In the genomic region with DNA sequence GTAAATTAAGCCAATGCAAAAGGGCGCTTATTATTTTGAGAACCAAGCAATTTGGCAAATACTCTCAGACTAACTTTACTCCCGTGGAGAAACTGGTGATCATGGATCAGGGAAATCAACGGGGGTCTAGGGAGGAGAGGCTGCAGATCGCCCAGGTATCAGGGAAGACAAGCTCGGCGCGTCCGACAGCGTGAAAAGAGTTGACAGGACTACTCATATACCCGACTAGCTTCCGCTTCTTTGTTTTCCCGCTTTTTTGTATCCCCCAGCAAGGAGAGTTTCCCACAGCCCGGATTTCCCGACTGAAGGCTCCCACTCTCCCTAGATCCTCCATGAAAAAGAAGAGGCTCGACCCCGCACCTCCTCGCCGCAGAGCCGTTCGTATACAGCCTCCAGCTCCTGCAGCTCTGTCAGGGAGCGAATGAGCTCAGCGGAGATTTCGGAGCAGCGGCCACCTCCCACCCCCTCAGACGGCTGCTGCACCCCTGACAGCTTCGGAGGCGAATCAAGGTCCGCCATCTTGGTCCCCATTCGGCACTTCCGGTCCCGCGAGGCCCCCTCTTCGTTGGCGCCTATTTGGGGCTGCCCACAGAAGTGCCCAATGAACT, we compare ENCODE assay signal across 1 cellular context.
TF ChIP-seq lines count a peak whose summit lies in the region.

Gene COG4, minus strand, starts transcription at position 542 of the 608 bp plus-strand sequence. Its CDS starts 11 bp downstream, at position 531.

TF ChIP-seq in HepG2, 621 proteins besides CTCF, POLR2A, EP300 and RAD21 (continued from another document and continues in another):
- TF ChIP-seq, protein P1, sequence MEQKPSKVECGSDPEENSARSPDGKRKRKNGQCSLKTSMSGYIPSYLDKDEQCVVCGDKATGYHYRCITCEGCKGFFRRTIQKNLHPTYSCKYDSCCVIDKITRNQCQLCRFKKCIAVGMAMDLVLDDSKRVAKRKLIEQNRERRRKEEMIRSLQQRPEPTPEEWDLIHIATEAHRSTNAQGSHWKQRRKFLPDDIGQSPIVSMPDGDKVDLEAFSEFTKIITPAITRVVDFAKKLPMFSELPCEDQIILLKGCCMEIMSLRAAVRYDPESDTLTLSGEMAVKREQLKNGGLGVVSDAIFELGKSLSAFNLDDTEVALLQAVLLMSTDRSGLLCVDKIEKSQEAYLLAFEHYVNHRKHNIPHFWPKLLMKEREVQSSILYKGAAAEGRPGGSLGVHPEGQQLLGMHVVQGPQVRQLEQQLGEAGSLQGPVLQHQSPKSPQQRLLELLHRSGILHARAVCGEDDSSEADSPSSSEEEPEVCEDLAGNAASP (CRISPR knock-in tag; IDR thresholded peaks at IDR 0.05; ENCODE audit: borderline replicate concordance): no peak
- no peak for TF ChIP-seq HOXD1 (CRISPR knock-in tag; IDR thresholded peaks at IDR 0.05)
- no peak for TF ChIP-seq ZNF562 (CRISPR knock-in tag; IDR thresholded peaks at IDR 0.05; ENCODE audit: borderline replicate concordance)
- TF ChIP-seq, protein P2, sequence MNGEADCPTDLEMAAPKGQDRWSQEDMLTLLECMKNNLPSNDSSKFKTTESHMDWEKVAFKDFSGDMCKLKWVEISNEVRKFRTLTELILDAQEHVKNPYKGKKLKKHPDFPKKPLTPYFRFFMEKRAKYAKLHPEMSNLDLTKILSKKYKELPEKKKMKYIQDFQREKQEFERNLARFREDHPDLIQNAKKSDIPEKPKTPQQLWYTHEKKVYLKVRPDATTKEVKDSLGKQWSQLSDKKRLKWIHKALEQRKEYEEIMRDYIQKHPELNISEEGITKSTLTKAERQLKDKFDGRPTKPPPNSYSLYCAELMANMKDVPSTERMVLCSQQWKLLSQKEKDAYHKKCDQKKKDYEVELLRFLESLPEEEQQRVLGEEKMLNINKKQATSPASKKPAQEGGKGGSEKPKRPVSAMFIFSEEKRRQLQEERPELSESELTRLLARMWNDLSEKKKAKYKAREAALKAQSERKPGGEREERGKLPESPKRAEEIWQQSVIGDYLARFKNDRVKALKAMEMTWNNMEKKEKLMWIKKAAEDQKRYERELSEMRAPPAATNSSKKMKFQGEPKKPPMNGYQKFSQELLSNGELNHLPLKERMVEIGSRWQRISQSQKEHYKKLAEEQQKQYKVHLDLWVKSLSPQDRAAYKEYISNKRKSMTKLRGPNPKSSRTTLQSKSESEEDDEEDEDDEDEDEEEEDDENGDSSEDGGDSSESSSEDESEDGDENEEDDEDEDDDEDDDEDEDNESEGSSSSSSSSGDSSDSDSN (CRISPR knock-in tag; IDR thresholded peaks at IDR 0.05): no peak
- TF ChIP-seq ZC3H13 (CRISPR knock-in tag; IDR thresholded peaks at IDR 0.05): no peak; the same call in 1 of the 2 replicates
- TF ChIP-seq, protein P3, sequence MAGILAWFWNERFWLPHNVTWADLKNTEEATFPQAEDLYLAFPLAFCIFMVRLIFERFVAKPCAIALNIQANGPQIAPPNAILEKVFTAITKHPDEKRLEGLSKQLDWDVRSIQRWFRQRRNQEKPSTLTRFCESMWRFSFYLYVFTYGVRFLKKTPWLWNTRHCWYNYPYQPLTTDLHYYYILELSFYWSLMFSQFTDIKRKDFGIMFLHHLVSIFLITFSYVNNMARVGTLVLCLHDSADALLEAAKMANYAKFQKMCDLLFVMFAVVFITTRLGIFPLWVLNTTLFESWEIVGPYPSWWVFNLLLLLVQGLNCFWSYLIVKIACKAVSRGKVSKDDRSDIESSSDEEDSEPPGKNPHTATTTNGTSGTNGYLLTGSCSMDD (CRISPR knock-in tag; IDR thresholded peaks at IDR 0.05): no peak
- TF ChIP-seq ATF1 (CRISPR knock-in tag; IDR thresholded peaks at IDR 0.05): peak; percentile 11; the same call in 1 of the 2 replicates
- TF ChIP-seq ZBTB8A (CRISPR knock-in tag; IDR thresholded peaks at IDR 0.05; ENCODE audit: borderline replicate concordance, low read depth): no peak
- no peak for TF ChIP-seq U2AF1 (optimal IDR thresholded peaks at IDR 0.05; ENCODE audit: low read depth, low read length)
- no peak for TF ChIP-seq TEAD2 (CRISPR knock-in tag; IDR thresholded peaks at IDR 0.05)
- no peak for TF ChIP-seq ZNF432 (CRISPR knock-in tag; IDR thresholded peaks at IDR 0.05; ENCODE audit: borderline replicate concordance)
- TF ChIP-seq ZNF766 (CRISPR knock-in tag; IDR thresholded peaks at IDR 0.05; ENCODE audit: borderline replicate concordance): 0 out of 2 replicates have a peak, but pooled peaks have one; percentile 64
- TF ChIP-seq ZNF121 (CRISPR knock-in tag; IDR thresholded peaks at IDR 0.05): no peak
- TF ChIP-seq ZNF34 (CRISPR knock-in tag; IDR thresholded peaks at IDR 0.05; ENCODE audit: borderline replicate concordance): no peak
- TF ChIP-seq, protein P4, sequence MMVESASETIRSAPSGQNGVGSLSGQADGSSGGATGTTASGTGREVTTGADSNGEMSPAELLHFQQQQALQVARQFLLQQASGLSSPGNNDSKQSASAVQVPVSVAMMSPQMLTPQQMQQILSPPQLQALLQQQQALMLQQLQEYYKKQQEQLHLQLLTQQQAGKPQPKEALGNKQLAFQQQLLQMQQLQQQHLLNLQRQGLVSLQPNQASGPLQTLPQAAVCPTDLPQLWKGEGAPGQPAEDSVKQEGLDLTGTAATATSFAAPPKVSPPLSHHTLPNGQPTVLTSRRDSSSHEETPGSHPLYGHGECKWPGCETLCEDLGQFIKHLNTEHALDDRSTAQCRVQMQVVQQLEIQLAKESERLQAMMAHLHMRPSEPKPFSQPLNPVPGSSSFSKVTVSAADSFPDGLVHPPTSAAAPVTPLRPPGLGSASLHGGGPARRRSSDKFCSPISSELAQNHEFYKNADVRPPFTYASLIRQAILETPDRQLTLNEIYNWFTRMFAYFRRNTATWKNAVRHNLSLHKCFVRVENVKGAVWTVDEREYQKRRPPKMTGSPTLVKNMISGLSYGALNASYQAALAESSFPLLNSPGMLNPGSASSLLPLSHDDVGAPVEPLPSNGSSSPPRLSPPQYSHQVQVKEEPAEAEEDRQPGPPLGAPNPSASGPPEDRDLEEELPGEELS (CRISPR knock-in tag; IDR thresholded peaks at IDR 0.05): no peak
- no peak for TF ChIP-seq TBL1XR1 (IDR thresholded peaks at IDR 0.05; ENCODE audit: borderline replicate concordance, low read length, partially characterized antibody)
- TF ChIP-seq, protein P5, sequence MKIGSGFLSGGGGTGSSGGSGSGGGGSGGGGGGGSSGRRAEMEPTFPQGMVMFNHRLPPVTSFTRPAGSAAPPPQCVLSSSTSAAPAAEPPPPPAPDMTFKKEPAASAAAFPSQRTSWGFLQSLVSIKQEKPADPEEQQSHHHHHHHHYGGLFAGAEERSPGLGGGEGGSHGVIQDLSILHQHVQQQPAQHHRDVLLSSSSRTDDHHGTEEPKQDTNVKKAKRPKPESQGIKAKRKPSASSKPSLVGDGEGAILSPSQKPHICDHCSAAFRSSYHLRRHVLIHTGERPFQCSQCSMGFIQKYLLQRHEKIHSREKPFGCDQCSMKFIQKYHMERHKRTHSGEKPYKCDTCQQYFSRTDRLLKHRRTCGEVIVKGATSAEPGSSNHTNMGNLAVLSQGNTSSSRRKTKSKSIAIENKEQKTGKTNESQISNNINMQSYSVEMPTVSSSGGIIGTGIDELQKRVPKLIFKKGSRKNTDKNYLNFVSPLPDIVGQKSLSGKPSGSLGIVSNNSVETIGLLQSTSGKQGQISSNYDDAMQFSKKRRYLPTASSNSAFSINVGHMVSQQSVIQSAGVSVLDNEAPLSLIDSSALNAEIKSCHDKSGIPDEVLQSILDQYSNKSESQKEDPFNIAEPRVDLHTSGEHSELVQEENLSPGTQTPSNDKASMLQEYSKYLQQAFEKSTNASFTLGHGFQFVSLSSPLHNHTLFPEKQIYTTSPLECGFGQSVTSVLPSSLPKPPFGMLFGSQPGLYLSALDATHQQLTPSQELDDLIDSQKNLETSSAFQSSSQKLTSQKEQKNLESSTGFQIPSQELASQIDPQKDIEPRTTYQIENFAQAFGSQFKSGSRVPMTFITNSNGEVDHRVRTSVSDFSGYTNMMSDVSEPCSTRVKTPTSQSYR (CRISPR knock-in tag; IDR thresholded peaks at IDR 0.05; ENCODE audit: borderline replicate concordance): no peak
- no peak; the same call in 1 of the 2 replicates for TF ChIP-seq ZNF703 (CRISPR knock-in tag; IDR thresholded peaks at IDR 0.05; ENCODE audit: borderline replicate concordance)
- no peak; the same call in 1 of the 2 replicates for TF ChIP-seq ZNF768 (CRISPR knock-in tag; IDR thresholded peaks at IDR 0.05)
- no peak for TF ChIP-seq GTF2F1 (IDR thresholded peaks at IDR 0.05; ENCODE audit: low read length)
- TF ChIP-seq, protein P6, sequence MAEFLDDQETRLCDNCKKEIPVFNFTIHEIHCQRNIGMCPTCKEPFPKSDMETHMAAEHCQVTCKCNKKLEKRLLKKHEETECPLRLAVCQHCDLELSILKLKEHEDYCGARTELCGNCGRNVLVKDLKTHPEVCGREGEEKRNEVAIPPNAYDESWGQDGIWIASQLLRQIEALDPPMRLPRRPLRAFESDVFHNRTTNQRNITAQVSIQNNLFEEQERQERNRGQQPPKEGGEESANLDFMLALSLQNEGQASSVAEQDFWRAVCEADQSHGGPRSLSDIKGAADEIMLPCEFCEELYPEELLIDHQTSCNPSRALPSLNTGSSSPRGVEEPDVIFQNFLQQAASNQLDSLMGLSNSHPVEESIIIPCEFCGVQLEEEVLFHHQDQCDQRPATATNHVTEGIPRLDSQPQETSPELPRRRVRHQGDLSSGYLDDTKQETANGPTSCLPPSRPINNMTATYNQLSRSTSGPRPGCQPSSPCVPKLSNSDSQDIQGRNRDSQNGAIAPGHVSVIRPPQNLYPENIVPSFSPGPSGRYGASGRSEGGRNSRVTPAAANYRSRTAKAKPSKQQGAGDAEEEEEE (CRISPR knock-in tag; IDR thresholded peaks at IDR 0.05; ENCODE audit: borderline replicate concordance): no peak; the same call in 1 of the 2 replicates
- TF ChIP-seq SP140L (CRISPR knock-in tag; IDR thresholded peaks at IDR 0.05; ENCODE audit: borderline replicate concordance): no peak
- TF ChIP-seq TEAD3 (CRISPR knock-in tag; optimal IDR thresholded peaks at IDR 0.05; ENCODE audit: borderline replicate concordance): no peak
- TF ChIP-seq SAP130 (CRISPR knock-in tag; IDR thresholded peaks at IDR 0.05; ENCODE audit: low read depth): peak; percentile 88
- TF ChIP-seq ZNF607 (CRISPR knock-in tag; IDR thresholded peaks at IDR 0.05; ENCODE audit: borderline replicate concordance): peak; percentile 74; the same call in 1 of the 2 replicates
- TF ChIP-seq GMEB2 (CRISPR knock-in tag; IDR thresholded peaks at IDR 0.05; ENCODE audit: low read depth): no peak
- no peak for TF ChIP-seq GRHL1 (CRISPR knock-in tag; conservative IDR thresholded peaks at IDR 0.05)
- TF ChIP-seq ERF (CRISPR knock-in tag; IDR thresholded peaks at IDR 0.05): peak; percentile 71
- no peak for TF ChIP-seq ZNF331 (CRISPR knock-in tag; IDR thresholded peaks at IDR 0.05)
- TF ChIP-seq RFX5 (IDR thresholded peaks at IDR 0.05; ENCODE audit: low read depth, low read length): no peak
- TF ChIP-seq JDP2 (CRISPR knock-in tag; IDR thresholded peaks at IDR 0.05; ENCODE audit: borderline replicate concordance): no peak; the same call in 1 of the 2 replicates
- TF ChIP-seq ZNF549 (CRISPR knock-in tag; IDR thresholded peaks at IDR 0.05): no peak
- no peak for TF ChIP-seq RAD51 (IDR thresholded peaks at IDR 0.05; ENCODE audit: borderline replicate concordance)
- no peak for TF ChIP-seq EHMT2 (IDR thresholded peaks at IDR 0.05; ENCODE audit: borderline replicate concordance, low read depth, low read length)
- TF ChIP-seq HCFC1 (IDR thresholded peaks at IDR 0.05; ENCODE audit: low read depth, low read length): peak; percentile 61; the same call in 1 of the 2 replicates
- peak; percentile 86 for TF ChIP-seq ETV5 (CRISPR knock-in tag; IDR thresholded peaks at IDR 0.05; ENCODE audit: borderline replicate concordance)
- peak; percentile 48; the same call in 1 of the 2 replicates for TF ChIP-seq MXD4 (CRISPR knock-in tag; IDR thresholded peaks at IDR 0.05)
- no peak for TF ChIP-seq ARID2 (CRISPR knock-in tag; IDR thresholded peaks at IDR 0.05; ENCODE audit: borderline replicate concordance)
- TF ChIP-seq NFKBIZ (CRISPR knock-in tag; IDR thresholded peaks at IDR 0.05): no peak
- no peak for TF ChIP-seq GFI1 (CRISPR knock-in tag; IDR thresholded peaks at IDR 0.05; ENCODE audit: borderline replicate concordance)
- TF ChIP-seq TAF1 (CRISPR knock-in tag; IDR thresholded peaks at IDR 0.05): peak; percentile 94
- TF ChIP-seq REL (CRISPR knock-in tag; conservative IDR thresholded peaks at IDR 0.05): no peak; the same call in 1 of the 2 replicates
- TF ChIP-seq MAZ (IDR thresholded peaks at IDR 0.05; ENCODE audit: borderline replicate concordance, low read depth, low read length): no peak
- no peak for TF ChIP-seq MAZ (CRISPR knock-in tag; IDR thresholded peaks at IDR 0.05; ENCODE audit: low read depth)
- TF ChIP-seq, protein P7, sequence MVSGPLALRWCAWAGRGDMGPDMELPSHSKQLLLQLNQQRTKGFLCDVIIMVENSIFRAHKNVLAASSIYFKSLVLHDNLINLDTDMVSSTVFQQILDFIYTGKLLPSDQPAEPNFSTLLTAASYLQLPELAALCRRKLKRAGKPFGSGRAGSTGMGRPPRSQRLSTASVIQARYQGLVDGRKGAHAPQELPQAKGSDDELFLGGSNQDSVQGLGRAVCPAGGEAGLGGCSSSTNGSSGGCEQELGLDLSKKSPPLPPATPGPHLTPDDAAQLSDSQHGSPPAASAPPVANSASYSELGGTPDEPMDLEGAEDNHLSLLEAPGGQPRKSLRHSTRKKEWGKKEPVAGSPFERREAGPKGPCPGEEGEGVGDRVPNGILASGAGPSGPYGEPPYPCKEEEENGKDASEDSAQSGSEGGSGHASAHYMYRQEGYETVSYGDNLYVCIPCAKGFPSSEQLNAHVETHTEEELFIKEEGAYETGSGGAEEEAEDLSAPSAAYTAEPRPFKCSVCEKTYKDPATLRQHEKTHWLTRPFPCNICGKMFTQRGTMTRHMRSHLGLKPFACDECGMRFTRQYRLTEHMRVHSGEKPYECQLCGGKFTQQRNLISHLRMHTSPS (CRISPR knock-in tag; IDR thresholded peaks at IDR 0.05; ENCODE audit: low read depth): no peak
- TF ChIP-seq AKAP8 (CRISPR knock-in tag; IDR thresholded peaks at IDR 0.05): no peak
